9 cellular contexts compared by ENCODE assay signal in the genomic region with DNA sequence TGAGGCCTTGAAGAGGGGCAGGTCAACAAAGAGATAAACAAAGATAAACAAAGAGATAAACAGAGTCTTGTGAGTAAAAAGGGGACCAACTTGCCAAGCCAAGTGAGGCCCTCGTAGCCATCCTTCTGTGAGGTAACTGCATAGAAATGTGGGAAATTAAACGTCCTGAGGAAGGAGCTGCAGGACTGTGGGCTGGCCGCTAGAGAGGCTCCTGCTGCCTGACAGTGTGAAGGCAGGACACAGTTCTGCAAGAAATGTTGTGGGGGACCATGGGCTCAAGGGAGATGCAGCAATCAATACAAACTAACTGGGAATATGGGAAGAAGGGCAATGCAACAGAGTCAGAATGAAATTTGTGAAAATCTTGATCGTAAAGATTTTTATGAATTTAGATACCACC.
DNase-seq lines count a peak whose midpoint lies in the region; ATAC-seq and TF ChIP-seq lines count a peak whose summit lies in the region.
"Had no signal": no experiment of that assay in that cellular context is flagged by ENCODE, and none has a peak within 500 bp of the region (broad histone marks: within the 10 kb centered on the region; RNA-seq: fewer than 3 reads in every experiment).

No MANE protein-coding gene starts in this region.

- no peaks in the 10 kb centered on the region for H3K9me3 ChIP-seq in tibial artery

- H3K27me3 ChIP-seq in H7 (ENCODE audit: control insufficient read depth, insufficient read depth, low read length) (no peaks in the 10 kb centered on the region), foreskin keratinocyte (peaks cover 80% of the 10 kb centered on the region), tibial artery (peaks cover 0 to 41% of the 10 kb centered on the region in 2 donors)

- no peaks in the 10 kb centered on the region for H3K36me3 ChIP-seq in H7 (replicated peaks; ENCODE audit: control insufficient read depth, insufficient read depth, low read length)
- H3K36me3 ChIP-seq in tibial artery = no peaks in the 10 kb centered on the region

- DNase-seq in AG10803 (ENCODE audit: low read depth) (no peak), H7 (peak; percentile 66), SHP77 treated with DMSO at 0.1 percent for 48 hours (lab: John Stamatoyannopoulos, UW) (peak; percentile 19), foreskin keratinocyte (no peak), tibial artery (no peak), NCI-H1048 (lab: John Stamatoyannopoulos, UW) (no peak)
- no peak for DNase-seq in activated CD4-positive, alpha-beta T cell treated with anti-CD3 and anti-CD28 coated beads, Interleukin-2, amount 50 U/mL, for 48 hours
- DNase-seq: RPMI8226 had no signal

- intact Hi-C loops in tibial artery (cut with DNase I; ENCODE audit: low total_unique reads) = no loop called here

- H3K4me3 ChIP-seq in AG10803 (ENCODE audit: low read length) (no peak overlapping the region), H7 (ENCODE audit: insufficient read depth, low read depth, low read length) (no peak overlapping the region), tibial artery (no peak overlapping the region)

- peak; percentile 61 for ATAC-seq in foreskin keratinocyte
- ATAC-seq in GM21447 (IDR thresholded peaks at IDR 0.05; ENCODE audit: unreplicated experiment) = no peak

- H3K4me1 ChIP-seq in foreskin keratinocyte (no peaks in the 10 kb centered on the region), tibial artery (peaks cover 0 to 5% (median 0%) of the 10 kb centered on the region in 4 donors)

- TF ChIP-seq CTCF in AG10803 (conservative IDR thresholded peaks at IDR 0.05; ENCODE audit: low read length) (peak; percentile 32), foreskin keratinocyte (conservative IDR thresholded peaks at IDR 0.05) (peak; percentile 43), tibial artery (IDR thresholded peaks at IDR 0.05) (no peak)

- H3K27ac ChIP-seq in foreskin keratinocyte (no peak overlapping the region), tibial artery (no peak overlapping the region)

Comparison
In these comparisons a context has a peak if more than half of its experiments do, and no peak if none do; other contexts are left out.
1. DNase-seq: peak in H7 (single experiment) and SHP77 treated with DMSO at 0.1 percent for 48 hours (single experiment); none in AG10803 (single experiment), foreskin keratinocyte (0 of 2), activated CD4-positive, alpha-beta T cell treated with anti-CD3 and anti-CD28 coated beads, Interleukin-2, amount 50 U/mL, for 48 hours (0 of 2), tibial artery (0 of 2) and NCI-H1048 (single experiment).
2. CTCF ChIP-seq: peak in AG10803 (single experiment) and foreskin keratinocyte (single experiment); none in tibial artery (0 of 2).